Comparison of ENCODE assay signal across 8 cellular contexts in genomic region chr11:108237058-108237481, GRCh38. TPM values are rescaled to one million over a fixed set of nuclear protein-coding genes. Genes with fewer than 3 reads are reported as not detected.
DNase-seq lines count a peak whose midpoint lies in the region; ATAC-seq and TF ChIP-seq lines count a peak whose summit lies in the region.

No MANE protein-coding gene starts in this region.

- 85 to 94% (median 89%) methylated on average over 1 of the region's 1 CpG for WGBS in stomach, 5 donors

- peak overlapping the region; percentile 73 for H3K9ac ChIP-seq in BLaER1

- H3K4me1 ChIP-seq in BLaER1: peaks cover 54% of the 10 kb centered on the region
- peaks cover 0 to 6% (median 0%) of the 10 kb centered on the region in 4 donors for H3K4me1 ChIP-seq in stomach

- no peak for TF ChIP-seq POLR2A in stomach (IDR thresholded peaks at IDR 0.05)

- peaks cover 4% of the 10 kb centered on the region for H3K27me3 Mint-ChIP-seq in activated T-helper 1 cell treated with anti-CD3 and anti-CD28 coated beads, Interleukin-12 subunit alpha, Interleukin-12 subunit beta, Interleukin-2, Interleukin-4 antibody, amounts not matched to agents 30 ng/mL and 10 ng/mL and 1 ng/mL, durations not matched to agents 14 hours and 24 hours and 36 hours (ENCODE audit: insufficient read depth)

- no peak for DNase-seq in activated T-helper 1 cell treated with anti-CD3 and anti-CD28 coated beads, Interleukin-12 subunit alpha, Interleukin-12 subunit beta, Interleukin-2, Interleukin-4 antibody, amounts not matched to agents 30 ng/mL and 10 ng/mL and 1 ng/mL, durations not matched to agents 14 hours and 24 hours and 36 hours (ENCODE audit: low spot score)
- no peak for DNase-seq in LoVo (ENCODE audit: low spot score)
- DNase-seq in stimulated activated CD4-positive, alpha-beta T cell treated with anti-CD3 and anti-CD28 coated beads, Interleukin-2, amount 100 ng/mL, for 24 hours: no peak
- DNase-seq in stomach: no peak
- no peak for DNase-seq in foreskin melanocyte

- intact Hi-C loops in activated T-helper 1 cell treated with anti-CD3 and anti-CD28 coated beads, Interleukin-12 subunit alpha, Interleukin-12 subunit beta, Interleukin-2, Interleukin-4 antibody, amounts not matched to agents 30 ng/mL and 10 ng/mL and 1 ng/mL, durations not matched to agents 14 hours and 24 hours and 36 hours (cut with micrococcal nuclease): loop anchor here (2.0 to 5.0 kb wide), 3 partner anchors 65 to 396 kb away; no protein-coding TSS in a partner anchor
- intact Hi-C loops in stomach (cut with DNase I; ENCODE audit: low total_unique reads): no loop called here

- no peak for TF ChIP-seq EP300 in stomach (IDR thresholded peaks at IDR 0.05)

- peaks cover 3% of the 10 kb centered on the region for H3K9me3 Mint-ChIP-seq in activated T-helper 1 cell treated with anti-CD3 and anti-CD28 coated beads, Interleukin-12 subunit alpha, Interleukin-12 subunit beta, Interleukin-2, Interleukin-4 antibody, amounts not matched to agents 30 ng/mL and 10 ng/mL and 1 ng/mL, durations not matched to agents 14 hours and 24 hours and 36 hours

- H3K27me3 ChIP-seq in BLaER1 (no peaks in the 10 kb centered on the region), stomach (no peaks in the 10 kb centered on the region)

- peak overlapping the region; percentile 68 for H3K4me3 Mint-ChIP-seq in activated T-helper 1 cell treated with anti-CD3 and anti-CD28 coated beads, Interleukin-12 subunit alpha, Interleukin-12 subunit beta, Interleukin-2, Interleukin-4 antibody, amounts not matched to agents 30 ng/mL and 10 ng/mL and 1 ng/mL, durations not matched to agents 14 hours and 24 hours and 36 hours

- TF ChIP-seq CTCF in stomach (IDR thresholded peaks at IDR 0.05): no peak

- peak overlapping the region; percentile 78 for H3K27ac Mint-ChIP-seq in activated T-helper 1 cell treated with anti-CD3 and anti-CD28 coated beads, Interleukin-12 subunit alpha, Interleukin-12 subunit beta, Interleukin-2, Interleukin-4 antibody, amounts not matched to agents 30 ng/mL and 10 ng/mL and 1 ng/mL, durations not matched to agents 14 hours and 24 hours and 36 hours

- 0 out of 2 replicates have a peak, but pooled peaks cover 6% of the 10 kb centered on the region for H3K9me3 ChIP-seq in BLaER1
- H3K9me3 ChIP-seq in stomach: no peaks in the 10 kb centered on the region

- H3K27ac ChIP-seq in BLaER1 (peak overlapping the region; percentile 85), stomach (peak overlapping the region in 2 of 5 donors; percentile 34 to 51)

- peaks cover 46% of the 10 kb centered on the region for H3K36me3 Mint-ChIP-seq in activated T-helper 1 cell treated with anti-CD3 and anti-CD28 coated beads, Interleukin-12 subunit alpha, Interleukin-12 subunit beta, Interleukin-2, Interleukin-4 antibody, amounts not matched to agents 30 ng/mL and 10 ng/mL and 1 ng/mL, durations not matched to agents 14 hours and 24 hours and 36 hours (ENCODE audit: low read depth)

- peak overlapping the region; percentile 52 for H3K4me3 ChIP-seq in BLaER1
- H3K4me3 ChIP-seq in stomach: no peak overlapping the region

- H3K4me2 ChIP-seq in BLaER1: peak overlapping the region; percentile 95

- H3K36me3 ChIP-seq in BLaER1: peaks cover 66% of the 10 kb centered on the region
- H3K36me3 ChIP-seq in stomach: peaks cover 6 to 76% (median 63%) of the 10 kb centered on the region in 4 donors

- no peaks in the 10 kb centered on the region for H4K20me1 ChIP-seq in BLaER1

- ATAC-seq in GM19438 (IDR thresholded peaks at IDR 0.05; ENCODE audit: low read depth, unreplicated experiment): peak; percentile 57
- ATAC-seq in HG03135 (IDR thresholded peaks at IDR 0.05; ENCODE audit: unreplicated experiment): peak; percentile 56

- peaks cover 60% of the 10 kb centered on the region for H3K4me1 Mint-ChIP-seq in activated T-helper 1 cell treated with anti-CD3 and anti-CD28 coated beads, Interleukin-12 subunit alpha, Interleukin-12 subunit beta, Interleukin-2, Interleukin-4 antibody, amounts not matched to agents 30 ng/mL and 10 ng/mL and 1 ng/mL, durations not matched to agents 14 hours and 24 hours and 36 hours (ENCODE audit: low read depth)

RNA-seq across cellular contexts. Expression of gene ATM, which starts 14.2 kb away (rescaled TPM):
- 37.3 and 39.7 TPM in 2 replicates for total RNA-seq in activated T-helper 1 cell treated with anti-CD3 and anti-CD28 coated beads, Interleukin-12 subunit alpha, Interleukin-12 subunit beta, Interleukin-2, Interleukin-4 antibody, amounts not matched to agents 30 ng/mL and 10 ng/mL and 1 ng/mL, durations not matched to agents 14 hours and 24 hours and 36 hours
- 100 to 1,000 TPM; 110 to 518 (median 124) TPM for total RNA-seq in stomach
- 10 to 100 TPM in 1 of 3 donors, 1 to 10 TPM in 2; 3.1 to 11.3 (median 9.0) TPM for polyA plus RNA-seq in stomach

RNA-seq across cellular contexts. Expression of gene NPAT, which starts 14.6 kb away (rescaled TPM):
- 28.2 and 34.3 TPM in 2 replicates for total RNA-seq in activated T-helper 1 cell treated with anti-CD3 and anti-CD28 coated beads, Interleukin-12 subunit alpha, Interleukin-12 subunit beta, Interleukin-2, Interleukin-4 antibody, amounts not matched to agents 30 ng/mL and 10 ng/mL and 1 ng/mL, durations not matched to agents 14 hours and 24 hours and 36 hours
- 10 to 100 TPM in 4 of 5 donors, 1 to 10 TPM in 1; 4.6 to 36.6 (median 19.0) TPM for total RNA-seq in stomach
- 1 to 10 TPM; 2.1 to 3.5 (median 2.1) TPM for polyA plus RNA-seq in stomach
